ENCODE assay signal across 18 cellular contexts in the genomic region with DNA sequence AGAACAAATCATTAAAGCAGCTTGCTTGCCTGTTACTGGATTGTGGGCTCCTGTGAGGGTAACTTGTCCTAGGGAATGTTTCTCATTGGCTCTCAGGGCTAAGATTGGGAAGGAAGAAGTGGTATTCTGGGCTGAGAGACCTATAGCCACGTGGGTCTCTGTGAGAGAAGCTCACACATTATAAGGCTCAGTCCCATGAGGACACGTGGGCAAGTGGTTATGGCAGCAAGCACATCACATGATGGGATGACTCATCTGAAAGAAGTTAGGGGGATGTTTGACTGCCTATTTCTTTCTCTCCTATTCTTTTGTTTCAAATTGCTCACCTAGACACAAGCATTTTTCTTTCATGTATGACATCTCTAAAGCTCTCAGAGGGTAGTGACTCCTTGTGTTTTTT.
DNase-seq lines count a peak whose midpoint lies in the region; FAIRE-seq and TF ChIP-seq lines count a peak whose summit lies in the region.
"Had no signal": no experiment of that assay in that cellular context is flagged by ENCODE, and none has a peak within 500 bp of the region (broad histone marks: within the 10 kb centered on the region; RNA-seq: fewer than 3 reads in every experiment).

No MANE protein-coding gene starts in this region.

- no peaks in the 10 kb centered on the region for H3K9me3 ChIP-seq in WERI-Rb-1 (ENCODE audit: severe bottlenecking)
- H3K9me3 ChIP-seq: suprapubic skin had no signal

- no peak for TF ChIP-seq RAD21 in Ishikawa (IDR thresholded peaks at IDR 0.05; ENCODE audit: low read depth)

- TF ChIP-seq POLR2A in GM12892 (IDR thresholded peaks at IDR 0.05; ENCODE audit: low read depth, low read length) (no peak), erythroblast (IDR thresholded peaks at IDR 0.05; ENCODE audit: low read length) (no peak)

- DNase-seq in DMS53 (lab: John Stamatoyannopoulos, UW), result peak; percentile 57
- peak; percentile 61 for DNase-seq in SW480 (ENCODE audit: low spot score)
- peak; percentile 30 for DNase-seq in kidney tubule cell (ENCODE audit: low spot score)
- DNase-seq in GM12892 (ENCODE audit: insufficient read length), result no peak
- no peak for DNase-seq in WERI-Rb-1
- DNase-seq in effector CD8-positive, alpha-beta T cell (lab: John Stamatoyannopoulos, UW), result no peak
- DNase-seq in erythroblast (lab: John Stamatoyannopoulos, UW), result no peak
- DNase-seq: activated CD4-positive, alpha-beta T cell treated with anti-CD3 and anti-CD28 coated beads, Interleukin-2, amount 10 ng/mL, durations not matched to agents 7 days and 5 days; activated naive CD4-positive, alpha-beta T cell treated with anti-CD3 and anti-CD28 coated beads for 36 hours; heart right ventricle; HFFc6; mesenchymal stem cell; NCI-H2171 treated with DMSO at 0.1 percent for 48 hours; retina; stimulated activated CD4-positive, alpha-beta T cell treated with anti-CD3 and anti-CD28 coated beads, Interleukin-2, amount 100 ng/mL, for 24 hours had no signal

- no peaks in the 10 kb centered on the region for H3K36me3 ChIP-seq in WERI-Rb-1
- H3K36me3 ChIP-seq: heart right ventricle, suprapubic skin had no signal

- H3K27ac ChIP-seq in WERI-Rb-1, result no peak overlapping the region
- H3K27ac ChIP-seq: heart right ventricle, suprapubic skin had no signal

- FAIRE-seq in GM12892 (lab: Jason Lieb, UNC), result no peak
- FAIRE-seq: keratinocyte had no signal

- no peak for TF ChIP-seq CTCF in WERI-Rb-1 (IDR thresholded peaks at IDR 0.05; ENCODE audit: low read depth, low read length)

- peaks cover 37% of the 10 kb centered on the region for H3K27me3 ChIP-seq in WERI-Rb-1 (ENCODE audit: insufficient read depth, low read depth, severe bottlenecking)
- H3K27me3 ChIP-seq: suprapubic skin had no signal

- no peak for TF ChIP-seq EP300 in Ishikawa (IDR thresholded peaks at IDR 0.05; ENCODE audit: borderline replicate concordance)

- no peak overlapping the region for H3K4me3 ChIP-seq in WERI-Rb-1 (ENCODE audit: low read depth, low read length)
- H3K4me3 ChIP-seq: heart right ventricle, suprapubic skin had no signal

TF ChIP-seq in Ishikawa, 13 proteins besides CTCF, POLR2A, EP300 and RAD21:
- TF ChIP-seq, protein P1, sequence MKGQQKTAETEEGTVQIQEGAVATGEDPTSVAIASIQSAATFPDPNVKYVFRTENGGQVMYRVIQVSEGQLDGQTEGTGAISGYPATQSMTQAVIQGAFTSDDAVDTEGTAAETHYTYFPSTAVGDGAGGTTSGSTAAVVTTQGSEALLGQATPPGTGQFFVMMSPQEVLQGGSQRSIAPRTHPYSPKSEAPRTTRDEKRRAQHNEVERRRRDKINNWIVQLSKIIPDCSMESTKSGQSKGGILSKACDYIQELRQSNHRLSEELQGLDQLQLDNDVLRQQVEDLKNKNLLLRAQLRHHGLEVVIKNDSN (IDR thresholded peaks at IDR 0.05), result peak; percentile 67
- no peak for TF ChIP-seq FOXM1 (IDR thresholded peaks at IDR 0.05; ENCODE audit: borderline replicate concordance, low read depth)

Comparison
In these comparisons a context has a peak if more than half of its experiments do, and no peak if none do; other contexts are left out.
1. DNase-seq: peak in DMS53 (single experiment), SW480 (single experiment) and kidney tubule cell (single experiment); none in GM12892 (single experiment), WERI-Rb-1 (single experiment), effector CD8-positive, alpha-beta T cell (single experiment) and erythroblast (0 of 2).